9 cellular contexts compared by ENCODE assay signal in genomic region chr14:61889914-61890351, GRCh38.
DNase-seq lines count a peak whose midpoint lies in the region; ATAC-seq and TF ChIP-seq lines count a peak whose summit lies in the region.
"Had no signal": no experiment of that assay in that cellular context is flagged by ENCODE, and none has a peak within 500 bp of the region (broad histone marks: within the 10 kb centered on the region; RNA-seq: fewer than 3 reads in every experiment).

No MANE protein-coding gene starts in this region.

- H3K27ac ChIP-seq in brain microvascular endothelial cell (no peak overlapping the region), stomach (no peak overlapping the region), trophoblast cell (ENCODE audit: low read depth, low read length) (no peak overlapping the region)
- H3K27ac ChIP-seq: pancreas had no signal

- intact Hi-C loops in stomach (cut with DNase I; ENCODE audit: low total_unique reads): no loop called here

- in situ Hi-C loops in brain microvascular endothelial cell (cut with HindIII; ENCODE audit: low pct_ligation_motif_present, low sequenced_read_pairs): no loop called here
- in situ Hi-C loops in ACHN (cut with HindIII; ENCODE audit: low pct_ligation_motif_present, low pct_unique_long_range_greater_than_20kb, low sequenced_read_pairs): no loop called here

- H4K8ac ChIP-seq in trophoblast cell (ENCODE audit: low read depth, low read length): no peak overlapping the region

- no peak overlapping the region for H3K23ac ChIP-seq in trophoblast cell (ENCODE audit: low read length)

- H3K4me1 Mint-ChIP-seq in type B pancreatic cell (ENCODE audit: unreplicated experiment): no peaks in the 10 kb centered on the region

- 42 to 55% (median 52%) methylated on average over 4 of the region's 4 CpGs for WGBS in stomach, 5 donors
- WGBS in trophoblast cell (ENCODE audit: extremely low coverage, insufficient coverage, insufficient read length): no CpG with 5 or more reads among the region's 4 CpGs

- no peak overlapping the region for H4K12ac ChIP-seq in trophoblast cell (ENCODE audit: low read depth, low read length)

- H2AK5ac ChIP-seq in trophoblast cell (ENCODE audit: low read length): no peak overlapping the region

- H3K27me3 ChIP-seq in brain microvascular endothelial cell (replicated peaks) (no peaks in the 10 kb centered on the region), stomach (peaks cover 0 to 18% (median 0%) of the 10 kb centered on the region in 3 donors), trophoblast cell (ENCODE audit: insufficient read depth, low read length) (no peaks in the 10 kb centered on the region)
- H3K27me3 ChIP-seq: pancreas had no signal

- H3K9me3 Mint-ChIP-seq in type B pancreatic cell: no peaks in the 10 kb centered on the region

- H2BK120ac ChIP-seq in trophoblast cell (ENCODE audit: insufficient read depth, low read length, poor library complexity): no peak overlapping the region

- no peak overlapping the region for H3K4me3 ChIP-seq in Jurkat, Clone E6-1 (ENCODE audit: low read length)
- H3K4me3 ChIP-seq in brain microvascular endothelial cell (ENCODE audit: low read depth, low read length): no peak overlapping the region
- no peak overlapping the region for H3K4me3 ChIP-seq in stomach
- no peak overlapping the region for H3K4me3 ChIP-seq in trophoblast cell (ENCODE audit: low read depth, low read length)
- H3K4me3 ChIP-seq: pancreas had no signal

- peak; percentile 99 for ATAC-seq in GM21526 (IDR thresholded peaks at IDR 0.05; ENCODE audit: low FRiP score, unreplicated experiment)

- H3K9ac ChIP-seq in trophoblast cell (ENCODE audit: low read length): no peak overlapping the region

- H3K9me3 ChIP-seq in stomach: no peaks in the 10 kb centered on the region
- H3K9me3 ChIP-seq in trophoblast cell (ENCODE audit: insufficient read depth, low read depth, low read length): no peaks in the 10 kb centered on the region
- H3K9me3 ChIP-seq: pancreas had no signal

- no peak overlapping the region for H2AFZ ChIP-seq in trophoblast cell (ENCODE audit: insufficient read depth, low read length, poor library complexity)

- H3K4me3 Mint-ChIP-seq in type B pancreatic cell: no peak overlapping the region

- peaks cover 11% of the 10 kb centered on the region for H3K27me3 Mint-ChIP-seq in type B pancreatic cell

- H2BK12ac ChIP-seq in trophoblast cell (ENCODE audit: low read length): no peak overlapping the region

- H3K79me2 ChIP-seq in trophoblast cell (ENCODE audit: control insufficient read depth, insufficient read depth, low read length, poor library complexity): no peaks in the 10 kb centered on the region

- H3K36me3 Mint-ChIP-seq in type B pancreatic cell: no peaks in the 10 kb centered on the region

- DNase-seq in GM10266 (ENCODE audit: extremely low spot score) (peak; percentile 67), brain microvascular endothelial cell (no peak), stomach (no peak), ACHN (no peak), trophoblast cell (no peak), type B pancreatic cell (ENCODE audit: extremely low spot score, unreplicated experiment) (no peak)
- DNase-seq in Jurkat, Clone E6-1 (ENCODE audit: low read depth, low spot score): peak; percentile 31
- DNase-seq: pancreas had no signal

- H3K79me1 ChIP-seq in trophoblast cell (ENCODE audit: low read length): no peaks in the 10 kb centered on the region

- H3K4me1 ChIP-seq in stomach: no peaks in the 10 kb centered on the region
- H3K4me1 ChIP-seq in trophoblast cell (ENCODE audit: control insufficient read depth in 1 of 2, insufficient read depth in 2 of 2, low read length in 2 of 2): no peaks in the 10 kb centered on the region
- H3K4me1 ChIP-seq: pancreas had no signal

- H3K36me3 ChIP-seq in brain microvascular endothelial cell (replicated peaks) (no peaks in the 10 kb centered on the region), stomach (no peaks in the 10 kb centered on the region), trophoblast cell (ENCODE audit: control insufficient read depth in 1 of 2, insufficient read depth in 2 of 2, low read length in 2 of 2) (no peaks in the 10 kb centered on the region)
- H3K36me3 ChIP-seq: pancreas had no signal

- no peak overlapping the region for H3K27ac Mint-ChIP-seq in type B pancreatic cell

- H3K14ac ChIP-seq in trophoblast cell (ENCODE audit: low read length): no peak overlapping the region

- no peak overlapping the region for H4K91ac ChIP-seq in trophoblast cell (ENCODE audit: low read depth, low read length)

- TF ChIP-seq CTCF in GM10266 (IDR thresholded peaks at IDR 0.05; ENCODE audit: control insufficient read depth, insufficient read depth, low read depth, missing control alignments): no peak
- TF ChIP-seq CTCF in brain microvascular endothelial cell (IDR thresholded peaks at IDR 0.05; ENCODE audit: low read depth, low read length, missing control alignments): peak; percentile 16
- no peak for TF ChIP-seq CTCF in stomach (IDR thresholded peaks at IDR 0.05)
- TF ChIP-seq CTCF in type B pancreatic cell (conservative IDR thresholded peaks at IDR 0.05): no peak

- no peak overlapping the region for H3K18ac ChIP-seq in trophoblast cell (ENCODE audit: low read length)

- no peak for TF ChIP-seq EP300 in stomach (IDR thresholded peaks at IDR 0.05)

- no peak overlapping the region for H2BK5ac ChIP-seq in trophoblast cell (ENCODE audit: low read depth, low read length, poor library complexity)

- no peak overlapping the region for H3K4me2 ChIP-seq in trophoblast cell (ENCODE audit: low read length)

- no peak overlapping the region for H3K4ac ChIP-seq in trophoblast cell (ENCODE audit: low read depth, low read length)

- no peak for TF ChIP-seq POLR2A in stomach (IDR thresholded peaks at IDR 0.05)

Comparison
In these comparisons a context has a peak if more than half of its experiments do, and no peak if none do; other contexts are left out.
1. DNase-seq: peak in GM10266 (single experiment) and Jurkat, Clone E6-1 (single experiment); none in brain microvascular endothelial cell (single experiment), stomach (single experiment), ACHN (single experiment), trophoblast cell (0 of 2) and type B pancreatic cell (single experiment).